In the genomic region with DNA sequence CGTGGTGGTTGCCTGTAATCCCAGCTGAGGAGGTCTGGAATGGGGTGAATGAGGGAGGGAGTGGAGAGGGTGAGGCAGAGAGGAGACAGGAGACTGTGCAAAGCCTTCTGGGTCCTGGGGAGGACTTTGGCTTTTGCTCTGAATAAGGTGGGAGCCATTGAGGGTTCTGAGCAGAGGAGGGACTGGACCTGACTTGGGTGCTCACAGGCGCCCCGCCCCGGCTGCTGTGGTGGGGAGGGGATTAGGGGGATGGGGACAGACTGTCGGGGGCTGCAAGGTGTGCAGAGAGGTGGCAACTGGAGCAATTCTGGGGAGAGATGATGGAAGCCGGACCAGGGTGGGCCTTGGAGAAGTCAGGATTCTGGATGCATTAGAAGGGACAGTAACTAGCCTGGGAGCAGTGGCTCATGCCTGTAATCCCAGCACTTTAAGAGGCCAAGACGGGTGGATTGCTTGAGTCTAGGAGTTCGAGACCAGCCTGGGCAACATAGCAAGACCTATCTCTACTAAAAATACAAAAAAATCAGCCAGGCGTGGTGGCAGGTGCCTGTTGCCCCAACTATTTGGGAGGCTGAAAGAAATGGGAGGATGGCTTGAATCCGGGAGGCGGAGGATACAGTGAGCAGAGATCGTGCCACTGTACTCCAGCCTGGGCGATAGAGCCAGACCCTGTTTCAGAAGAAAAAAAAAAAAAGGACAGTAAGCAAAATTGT, we compare ENCODE assay signal across 8 cellular contexts. TPM values are rescaled to one million over a fixed set of nuclear protein-coding genes. Genes with fewer than 3 reads are reported as not detected.
A peak's percentile ranks its signal among the peaks of the same experiment; 100 is the strongest.
DNase-seq lines count a peak whose midpoint lies in the region; ATAC-seq and TF ChIP-seq lines count a peak whose summit lies in the region.

No MANE protein-coding gene starts in this region.

- intact Hi-C loops in lower lobe of right lung (cut with DNase I), result loop anchor here (10.0 kb wide), 1 partner anchor 76 kb away; no protein-coding TSS in a partner anchor

- no peaks in the 10 kb centered on the region for H3K27me3 ChIP-seq in lower lobe of right lung (ENCODE audit: low read depth)
- peaks cover 0 to 4% (median 0%) of the 10 kb centered on the region in 5 donors for H3K27me3 ChIP-seq in subcutaneous abdominal adipose tissue (ENCODE audit: control insufficient read depth in 5 of 5, insufficient read depth in 4 of 5, low read length in 5 of 5)

- H3K36me3 Mint-ChIP-seq in activated CD4-positive, alpha-beta T cell treated with anti-CD3 and anti-CD28 coated beads, Interleukin-2, amount 10 ng/mL, durations not matched to agents 7 days and 5 days (ENCODE audit: low read depth), result no peaks in the 10 kb centered on the region
- H3K36me3 Mint-ChIP-seq in activated naive CD8-positive, alpha-beta T cell, result peaks cover 2% of the 10 kb centered on the region

- no peak for TF ChIP-seq CTCF in lower lobe of right lung (IDR thresholded peaks at IDR 0.05)

- H3K4me1 Mint-ChIP-seq in activated CD4-positive, alpha-beta T cell treated with anti-CD3 and anti-CD28 coated beads, Interleukin-2, amount 10 ng/mL, durations not matched to agents 7 days and 5 days, result peaks cover 38% of the 10 kb centered on the region
- peaks cover 38% of the 10 kb centered on the region for H3K4me1 Mint-ChIP-seq in activated naive CD8-positive, alpha-beta T cell (ENCODE audit: low read depth)

- H3K4me3 ChIP-seq in lower lobe of right lung (peak overlapping the region; percentile 56), subcutaneous abdominal adipose tissue (ENCODE audit: low read depth in 1 of 5, low read length in 5 of 5) (peak overlapping the region in 4 of 5 donors; percentile 62 to 72 (median 66))

- H3K4me3 Mint-ChIP-seq in activated CD4-positive, alpha-beta T cell treated with anti-CD3 and anti-CD28 coated beads, Interleukin-2, amount 10 ng/mL, durations not matched to agents 7 days and 5 days, result peak overlapping the region; percentile 80
- H3K4me3 Mint-ChIP-seq in activated naive CD8-positive, alpha-beta T cell, result peak overlapping the region; percentile 92

- POLR2A ChIA-PET in activated CD4-positive, alpha-beta T cell treated with anti-CD3 and anti-CD28 coated beads, Interleukin-2, amount 10 ng/mL, durations not matched to agents 7 days and 5 days (lab: Charles Lee), result interaction anchor here (0.7 to 1.7 kb wide), 2 partner anchors 66 to 86 kb away, joined by 4 to 7 read pairs; a partner anchor contains a TSS

- peaks cover 19% of the 10 kb centered on the region for H3K27me3 Mint-ChIP-seq in activated CD4-positive, alpha-beta T cell treated with anti-CD3 and anti-CD28 coated beads, Interleukin-2, amount 10 ng/mL, durations not matched to agents 7 days and 5 days
- peaks cover 6% of the 10 kb centered on the region for H3K27me3 Mint-ChIP-seq in activated naive CD8-positive, alpha-beta T cell

- H3K9me3 ChIP-seq in lower lobe of right lung (no peaks in the 10 kb centered on the region), subcutaneous abdominal adipose tissue (ENCODE audit: control insufficient read depth in 5 of 5, low read length in 5 of 5) (no peaks in the 10 kb centered on the region)

- peak overlapping the region; percentile 85 for H3K27ac Mint-ChIP-seq in activated CD4-positive, alpha-beta T cell treated with anti-CD3 and anti-CD28 coated beads, Interleukin-2, amount 10 ng/mL, durations not matched to agents 7 days and 5 days
- peak overlapping the region; percentile 86 for H3K27ac Mint-ChIP-seq in activated naive CD8-positive, alpha-beta T cell

- H3K36me3 ChIP-seq in lower lobe of right lung (no peaks in the 10 kb centered on the region), subcutaneous abdominal adipose tissue (ENCODE audit: control insufficient read depth in 5 of 5, insufficient read depth in 5 of 5, low read length in 5 of 5) (no peaks in the 10 kb centered on the region)

- H3K27ac ChIP-seq in lower lobe of right lung (peak overlapping the region; percentile 97), subcutaneous abdominal adipose tissue (ENCODE audit: low read depth, low read length) (peak overlapping the region; percentile 97)

- DNase-seq in activated CD4-positive, alpha-beta T cell treated with anti-CD3 and anti-CD28 coated beads, Interleukin-2, amount 10 ng/mL, durations not matched to agents 7 days and 5 days, result no peak
- DNase-seq in activated CD4-positive, alpha-beta T cell treated with anti-CD3 and anti-CD28 coated beads, Interleukin-2, amount 50 U/mL, for 1 hour, result no peak
- DNase-seq in lower lobe of right lung, result no peak
- no peak for DNase-seq in KG1 (lab: John Stamatoyannopoulos, UW)

- CTCF ChIA-PET in activated CD4-positive, alpha-beta T cell treated with anti-CD3 and anti-CD28 coated beads, Interleukin-2, amount 10 ng/mL, durations not matched to agents 7 days and 5 days (lab: Charles Lee), result interaction anchor here (0.6 to 5.5 kb wide), 20 partner anchors 11 to 582 kb away, joined by 3 to 112 read pairs (median 7); a partner anchor contains a TSS

- ATAC-seq in lower lobe of right lung (no peak), HG02840 (IDR thresholded peaks at IDR 0.05; ENCODE audit: low FRiP score, unreplicated experiment) (no peak), GM21381 (IDR thresholded peaks at IDR 0.05; ENCODE audit: unreplicated experiment) (no peak)

- H3K9me3 Mint-ChIP-seq in activated CD4-positive, alpha-beta T cell treated with anti-CD3 and anti-CD28 coated beads, Interleukin-2, amount 10 ng/mL, durations not matched to agents 7 days and 5 days, result no peaks in the 10 kb centered on the region
- H3K9me3 Mint-ChIP-seq in activated naive CD8-positive, alpha-beta T cell (ENCODE audit: low read depth), result no peaks in the 10 kb centered on the region

- peaks cover 34% of the 10 kb centered on the region for H3K4me1 ChIP-seq in lower lobe of right lung
- peaks cover 9 to 26% (median 18%) of the 10 kb centered on the region in 5 donors for H3K4me1 ChIP-seq in subcutaneous abdominal adipose tissue (ENCODE audit: control insufficient read depth in 5 of 5, insufficient read depth in 5 of 5, low read length in 5 of 5)

- peak overlapping the region in 4 of 5 donors; percentile 71 to 100 (median 78) for H3K9ac ChIP-seq in subcutaneous abdominal adipose tissue (ENCODE audit: low read length in 5 of 5)

RNA-seq across cellular contexts. Expression of a gene that starts 16.1 kb away (rescaled TPM):
- total RNA-seq in activated CD4-positive, alpha-beta T cell treated with anti-CD3 and anti-CD28 coated beads, Interleukin-2, amount 10 ng/mL, durations not matched to agents 7 days and 5 days, result under 1 TPM in 1 of 2 experiments, not detected in 1; 0.48 TPM
- total RNA-seq in lower lobe of right lung, result 0.68 TPM

RNA-seq across cellular contexts. Expression of a gene that starts 45.1 kb away (rescaled TPM):
- total RNA-seq in activated CD4-positive, alpha-beta T cell treated with anti-CD3 and anti-CD28 coated beads, Interleukin-2, amount 10 ng/mL, durations not matched to agents 7 days and 5 days, result 1 to 10 TPM; 6.3 to 8.0 TPM
- total RNA-seq in lower lobe of right lung, result 2.0 TPM

RNA-seq across cellular contexts. Expression of a gene that starts 45.2 kb away (rescaled TPM):
- total RNA-seq in activated CD4-positive, alpha-beta T cell treated with anti-CD3 and anti-CD28 coated beads, Interleukin-2, amount 10 ng/mL, durations not matched to agents 7 days and 5 days, result 10 to 100 TPM; 36.5 to 39.3 TPM
- 32.4 TPM for total RNA-seq in lower lobe of right lung
